ENCODE assay signal across 24 cellular contexts in the genomic region with DNA sequence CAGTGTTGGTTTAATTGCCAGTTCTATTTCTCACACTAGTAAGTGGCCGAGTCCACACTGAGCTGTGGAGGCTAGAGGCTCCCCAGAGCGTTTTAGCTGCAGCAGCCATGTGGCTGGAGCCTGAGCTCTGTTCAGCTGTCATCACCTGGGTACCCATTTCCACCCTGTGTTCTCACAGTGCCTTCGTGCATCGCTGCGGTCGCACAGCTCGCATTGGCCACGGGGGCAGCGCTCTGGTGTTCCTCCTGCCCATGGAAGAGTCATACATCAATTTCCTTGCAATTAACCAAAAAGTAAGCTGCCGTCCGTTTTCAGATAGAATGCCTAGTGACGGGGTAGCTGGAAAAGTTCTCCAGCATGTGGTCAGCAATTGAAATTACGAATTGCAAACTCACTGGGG.
"Had no signal": no experiment of that assay in that cellular context is flagged by ENCODE, and none has a peak within 500 bp of the region (broad histone marks: within the 10 kb centered on the region; RNA-seq: fewer than 3 reads in every experiment).

No MANE protein-coding gene starts in this region.

- H3K9me3 ChIP-seq: SJSA1 had no signal

- H3K4me3 ChIP-seq: cardiac muscle cell, SJSA1 had no signal

- FAIRE-seq: RCC 7860 had no signal

- H3K27ac Mint-ChIP-seq: activated CD8-positive, alpha-beta memory T cell treated with anti-CD3 and anti-CD28 coated beads, Interleukin-2, amount 10 ng/mL, durations not matched to agents 7 days and 5 days; activated naive CD4-positive, alpha-beta T cell treated with anti-CD3 and anti-CD28 coated beads, Interleukin-2, amount 50 U/mL, for 24 hours; activated T-helper 17 cell treated with anti-CD3 and anti-CD28 coated beads, Interleukin-2, amount 50 U/mL, for 72 hours had no signal

- H3K27me3 Mint-ChIP-seq: activated CD8-positive, alpha-beta memory T cell treated with anti-CD3 and anti-CD28 coated beads, Interleukin-2, amount 10 ng/mL, durations not matched to agents 7 days and 5 days; activated naive CD4-positive, alpha-beta T cell treated with anti-CD3 and anti-CD28 coated beads, Interleukin-2, amount 50 U/mL, for 24 hours; activated T-helper 17 cell treated with anti-CD3 and anti-CD28 coated beads, Interleukin-2, amount 50 U/mL, for 72 hours had no signal

- DNase-seq: activated CD4-positive, alpha-beta T cell treated with anti-CD3 and anti-CD28 coated beads for 4 hours; activated CD8-positive, alpha-beta memory T cell treated with anti-CD3 and anti-CD28 coated beads, Interleukin-2, amount 10 ng/mL, durations not matched to agents 7 days and 5 days; activated T-cell treated with anti-CD3 and anti-CD28 coated beads, Interleukin-2, amount 50 U/mL, for 48 hours; amygdala; brain microvascular endothelial cell; Karpas-422; MM.1S; NCI-H1105; NCI-H1436; NCI-H1694 treated with DMSO at 0.1 percent for 48 hours; NCI-H2029 treated with DMSO at 0.1 percent for 48 hours; NCI-H345; NCI-H510A; NCI-H526 treated with DMSO at 0.1 percent for 48 hours; NK-92 treated with Interleukin-12 subunit alpha and Interleukin-12 subunit beta, amount 100 ng/mL, for 24 hours; PC-3; SHP77; SW 1271 had no signal

- H3K4me1 ChIP-seq: SJSA1 had no signal

- H3K9me3 Mint-ChIP-seq: activated naive CD4-positive, alpha-beta T cell treated with anti-CD3 and anti-CD28 coated beads, Interleukin-2, amount 50 U/mL, for 24 hours; activated T-helper 17 cell treated with anti-CD3 and anti-CD28 coated beads, Interleukin-2, amount 50 U/mL, for 72 hours had no signal

- H3K27me3 ChIP-seq: brain microvascular endothelial cell, cardiac muscle cell, SJSA1 had no signal

- ATAC-seq: activated CD4-positive, CD25-positive, alpha-beta regulatory T cell treated with anti-CD3 and anti-CD28 coated beads, Interleukin-2, amount 50 U/mL, for 24 hours; activated T-helper 17 cell treated with anti-CD3 and anti-CD28 coated beads, Interleukin-2, amount 50 U/mL, for 72 hours; PC-3 had no signal

- H3K27ac ChIP-seq: brain microvascular endothelial cell, cardiac muscle cell, SJSA1 had no signal

- H3K4me3 Mint-ChIP-seq: activated CD8-positive, alpha-beta memory T cell treated with anti-CD3 and anti-CD28 coated beads, Interleukin-2, amount 10 ng/mL, durations not matched to agents 7 days and 5 days; activated naive CD4-positive, alpha-beta T cell treated with anti-CD3 and anti-CD28 coated beads, Interleukin-2, amount 50 U/mL, for 24 hours; activated T-helper 17 cell treated with anti-CD3 and anti-CD28 coated beads, Interleukin-2, amount 50 U/mL, for 72 hours had no signal
